In genomic region chr14:72904840-72905561, GRCh38 we compare ENCODE assay signal across 8 cellular contexts. TPM values are rescaled to one million over a fixed set of nuclear protein-coding genes. Genes with fewer than 3 reads are reported as not detected.
DNase-seq lines count a peak whose midpoint lies in the region; ATAC-seq and TF ChIP-seq lines count a peak whose summit lies in the region.

No MANE protein-coding gene starts in this region.

- H3K9me3 Mint-ChIP-seq in nephron: peaks cover 4% of the 10 kb centered on the region

- peaks cover 21% of the 10 kb centered on the region for H3K4me1 Mint-ChIP-seq in nephron

- 22 to 24% methylated on average over 5 of the region's 5 CpGs for WGBS in esophagus squamous epithelium, 2 donors
- WGBS in upper lobe of left lung, 2 donors: 34 to 35% methylated on average over 5 of the region's 5 CpGs

- H3K4me1 ChIP-seq in esophagus squamous epithelium: peaks cover 0 to 30% (median 0%) of the 10 kb centered on the region in 3 donors
- H3K4me1 ChIP-seq in upper lobe of left lung: no peaks in the 10 kb centered on the region

- peak; percentile 36 for DNase-seq in COLO668 (lab: John Stamatoyannopoulos, UW; ENCODE audit: unreplicated experiment)
- DNase-seq in HL-60 (ENCODE audit: low read depth in 1 of 2, low spot score in 1 of 2): peak in 1 of 2 experiments; percentile 36
- peak; percentile 78 for DNase-seq in OCI-M1 (lab: John Stamatoyannopoulos, UW)
- peak; percentile 54 for DNase-seq in activated T-cell treated with anti-CD3 and anti-CD28 coated beads for 4 hours
- no peak for DNase-seq in esophagus squamous epithelium (lab: John Stamatoyannopoulos, UW)
- DNase-seq in upper lobe of left lung: peak in 1 of 2 donors; percentile 65

- ATAC-seq in upper lobe of left lung (ENCODE audit: low FRiP score in 2 of 2) (peak; percentile 85 to 87), GM19023 (IDR thresholded peaks at IDR 0.05; ENCODE audit: unreplicated experiment) (no peak)

- no peak for TF ChIP-seq POLR2A in esophagus squamous epithelium (IDR thresholded peaks at IDR 0.05)
- TF ChIP-seq POLR2A in upper lobe of left lung (IDR thresholded peaks at IDR 0.05): no peak

- no peak for TF ChIP-seq EP300 in upper lobe of left lung (IDR thresholded peaks at IDR 0.05)

- no peaks in the 10 kb centered on the region for H3K27me3 Mint-ChIP-seq in nephron (ENCODE audit: low read depth)

- no peaks in the 10 kb centered on the region for H3K36me3 Mint-ChIP-seq in nephron (ENCODE audit: low read depth)

- H3K27me3 ChIP-seq in HL-60 (ENCODE audit: insufficient read depth, poor library complexity, severe bottlenecking) (no peaks in the 10 kb centered on the region), esophagus squamous epithelium (peaks cover 0 to 13% (median 0%) of the 10 kb centered on the region in 4 donors), upper lobe of left lung (no peaks in the 10 kb centered on the region)

- peak overlapping the region in 1 of 3 experiments; percentile 43 for H3K27ac Mint-ChIP-seq in nephron

- H3K4me3 Mint-ChIP-seq in nephron: no peak overlapping the region

- peak; percentile 44 for TF ChIP-seq CTCF in HL-60 (IDR thresholded peaks at IDR 0.05; ENCODE audit: insufficient read depth, low read length)
- TF ChIP-seq CTCF in esophagus squamous epithelium (IDR thresholded peaks at IDR 0.05): peak; percentile 89 to 94 (median 93)
- peak; percentile 86 to 90 (median 89) for TF ChIP-seq CTCF in nephron (IDR thresholded peaks at IDR 0.05; ENCODE audit: unreplicated experiment in 3 of 3)
- peak; percentile 72 to 93 (median 86) for TF ChIP-seq CTCF in upper lobe of left lung (IDR thresholded peaks at IDR 0.05)

- H3K36me3 ChIP-seq in esophagus squamous epithelium (no peaks in the 10 kb centered on the region), upper lobe of left lung (no peaks in the 10 kb centered on the region)

- H3K9me3 ChIP-seq in esophagus squamous epithelium: no peaks in the 10 kb centered on the region
- no peaks in the 10 kb centered on the region for H3K9me3 ChIP-seq in upper lobe of left lung

- no peak overlapping the region for H3K27ac ChIP-seq in HL-60 (replicated peaks)
- no peak overlapping the region for H3K27ac ChIP-seq in esophagus squamous epithelium
- H3K27ac ChIP-seq in upper lobe of left lung: no peak overlapping the region

- H3K4me3 ChIP-seq in HL-60 (replicated peaks; ENCODE audit: insufficient read depth, low read length): no peak overlapping the region
- no peak overlapping the region for H3K4me3 ChIP-seq in esophagus squamous epithelium
- H3K4me3 ChIP-seq in upper lobe of left lung: no peak overlapping the region

- intact Hi-C loops in esophagus squamous epithelium (cut with DNase I): loop anchor here (5.0 kb wide), 1 partner anchor 388 kb away; no protein-coding TSS in a partner anchor

RNA-seq across cellular contexts. Expression of gene DPF3, which starts 11.1 kb away (rescaled TPM):
- total RNA-seq in esophagus squamous epithelium: 1 to 10 TPM in 1 of 4 donors, under 1 TPM in 2, not detected in 1; under 0.01 to 2.7 (median 0.61) TPM
- total RNA-seq in upper lobe of left lung: 1 to 10 TPM in 3 of 6 donors, under 1 TPM in 3; 0.30 to 1.3 (median 1.0) TPM

RNA-seq across cellular contexts. Expression of gene DCAF4, which starts 21.3 kb away (rescaled TPM):
- total RNA-seq in esophagus squamous epithelium (10 to 100 TPM in 3 of 4 donors, 1 to 10 TPM in 1; 7.0 to 29.0 (median 14.0) TPM), upper lobe of left lung (10 to 100 TPM; 15.4 to 46.1 (median 19.0) TPM)
